Comparison of ENCODE assay signal across 11 cellular contexts in genomic region chr3:130905551-130905950, GRCh38. TPM values are rescaled to one million over a fixed set of nuclear protein-coding genes. Genes with fewer than 3 reads are reported as not detected.
DNase-seq lines count a peak whose midpoint lies in the region; ATAC-seq and TF ChIP-seq lines count a peak whose summit lies in the region.
"Had no signal": no experiment of that assay in that cellular context is flagged by ENCODE, and none has a peak within 500 bp of the region (broad histone marks: within the 10 kb centered on the region; RNA-seq: fewer than 3 reads in every experiment).

No MANE protein-coding gene starts in this region.

- peaks cover 1% of the 10 kb centered on the region for H3K36me3 Mint-ChIP-seq in T-helper 1 cell treated with Interleukin-12 subunit alpha and Interleukin-12 subunit beta and Interleukin-4 antibody, amounts not matched to agents 30 μg/mL and 1 μg/mL, for 36 hours (ENCODE audit: low read depth)
- H3K36me3 Mint-ChIP-seq in endothelial cell (ENCODE audit: low read depth, unreplicated experiment) = no peaks in the 10 kb centered on the region

- no peak for TF ChIP-seq POLR2A in gastrocnemius medialis (IDR thresholded peaks at IDR 0.05)

- TF ChIP-seq CTCF in endothelial cell (IDR thresholded peaks at IDR 0.05; ENCODE audit: unreplicated experiment) (no peak), gastrocnemius medialis (IDR thresholded peaks at IDR 0.05 in 4 of 5, conservative IDR thresholded peaks at IDR 0.05 in 1 of 5) (no peak)

- H3K9me3 ChIP-seq in gastrocnemius medialis = no peaks in the 10 kb centered on the region
- H3K9me3 ChIP-seq: ascending aorta, thyroid gland had no signal

- H3K27ac ChIP-seq in gastrocnemius medialis = peak overlapping the region; percentile 15 to 69 (median 56)
- H3K27ac ChIP-seq: ascending aorta, skin epidermis, thyroid gland had no signal

- intact Hi-C loops in gastrocnemius medialis (cut with DNase I; ENCODE audit: low total_unique reads) = no loop called here

- peak overlapping the region; percentile 10 for H3K27ac Mint-ChIP-seq in T-helper 1 cell treated with Interleukin-12 subunit alpha and Interleukin-12 subunit beta and Interleukin-4 antibody, amounts not matched to agents 30 μg/mL and 1 μg/mL, for 36 hours
- peak overlapping the region; percentile 44 for H3K27ac Mint-ChIP-seq in endothelial cell (ENCODE audit: unreplicated experiment)

- H3K4me1 ChIP-seq in gastrocnemius medialis = peaks cover 59 to 67% of the 10 kb centered on the region in 2 donors

- peaks cover 42% of the 10 kb centered on the region for H3K4me1 Mint-ChIP-seq in T-helper 1 cell treated with Interleukin-12 subunit alpha and Interleukin-12 subunit beta and Interleukin-4 antibody, amounts not matched to agents 30 μg/mL and 1 μg/mL, for 36 hours (ENCODE audit: low read depth)
- peaks cover 33% of the 10 kb centered on the region for H3K4me1 Mint-ChIP-seq in endothelial cell (ENCODE audit: unreplicated experiment)

- DNase-seq in T-helper 1 cell (no peak), M059J (ENCODE audit: low read depth) (peak; percentile 80), endothelial cell (ENCODE audit: low spot score) (no peak), gastrocnemius medialis (no peak), HuH-7 (ENCODE audit: low spot score) (no peak)
- DNase-seq in activated CD4-positive, alpha-beta T cell treated with anti-CD3 and anti-CD28 coated beads, Interleukin-2, amount 50 U/mL, for 48 hours = no peak
- DNase-seq: thyroid gland had no signal

- no peaks in the 10 kb centered on the region for H3K9me3 Mint-ChIP-seq in T-helper 1 cell treated with Interleukin-12 subunit alpha and Interleukin-12 subunit beta and Interleukin-4 antibody, amounts not matched to agents 30 μg/mL and 1 μg/mL, for 36 hours
- H3K9me3 Mint-ChIP-seq in endothelial cell (ENCODE audit: unreplicated experiment) = no peaks in the 10 kb centered on the region

- ATAC-seq in gastrocnemius medialis (peak; percentile 70 to 88), HG02588 (IDR thresholded peaks at IDR 0.05; ENCODE audit: unreplicated experiment) (no peak)

- no peaks in the 10 kb centered on the region for H3K27me3 ChIP-seq in gastrocnemius medialis
- H3K27me3 ChIP-seq: ascending aorta, thyroid gland had no signal

- no peak overlapping the region for H3K4me3 Mint-ChIP-seq in T-helper 1 cell treated with Interleukin-12 subunit alpha and Interleukin-12 subunit beta and Interleukin-4 antibody, amounts not matched to agents 30 μg/mL and 1 μg/mL, for 36 hours
- no peak overlapping the region for H3K4me3 Mint-ChIP-seq in endothelial cell (ENCODE audit: unreplicated experiment)

- no peaks in the 10 kb centered on the region for H3K36me3 ChIP-seq in gastrocnemius medialis
- H3K36me3 ChIP-seq: ascending aorta, thyroid gland had no signal

- no peaks in the 10 kb centered on the region for H3K27me3 Mint-ChIP-seq in T-helper 1 cell treated with Interleukin-12 subunit alpha and Interleukin-12 subunit beta and Interleukin-4 antibody, amounts not matched to agents 30 μg/mL and 1 μg/mL, for 36 hours (ENCODE audit: low read depth)
- H3K27me3 Mint-ChIP-seq in endothelial cell (ENCODE audit: unreplicated experiment) = no peaks in the 10 kb centered on the region

- peak overlapping the region in 2 of 4 donors; percentile 2 to 3 for H3K4me3 ChIP-seq in gastrocnemius medialis
- H3K4me3 ChIP-seq: ascending aorta, skin epidermis, thyroid gland had no signal

- in situ Hi-C loops in gastrocnemius medialis (cut with MboI; ENCODE audit: low sequenced_read_pairs in 4 of 4) = no loop called here

RNA-seq across cellular contexts. Expression of gene ATP2C1, which starts 11.7 kb away (rescaled TPM):
- 17.2 and 33.9 TPM in 2 replicates for total RNA-seq in M059J (2014; rRNA removed; shearing (Covaris generic))
- total RNA-seq in endothelial cell (ENCODE audit: unreplicated experiment) = 102 TPM
- 10 to 100 TPM; 25.1 to 41.7 (median 26.4) TPM for total RNA-seq in gastrocnemius medialis
